Comparison of ENCODE assay signal across 10 cellular contexts in the genomic region with DNA sequence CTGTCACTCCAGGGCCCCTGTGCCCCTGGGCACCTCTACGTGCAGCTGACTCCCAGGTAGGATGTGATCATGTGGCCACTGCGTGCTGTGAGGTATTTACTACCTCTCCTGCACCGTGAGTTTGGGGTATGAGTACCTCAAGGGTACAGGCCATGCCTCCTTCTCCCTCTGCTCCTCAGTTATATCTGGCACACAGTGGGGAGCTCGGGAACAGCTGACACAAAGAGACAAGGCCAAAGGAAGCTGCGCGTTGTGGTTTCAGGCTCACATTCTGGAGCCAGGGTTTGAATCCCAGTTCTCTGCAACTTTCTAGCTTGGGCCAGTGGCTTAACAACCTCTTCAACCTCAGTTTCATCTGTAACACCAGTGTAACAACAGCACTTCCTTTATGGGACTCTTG. TPM values are rescaled to one million over a fixed set of nuclear protein-coding genes. Genes with fewer than 3 reads are reported as not detected.
"Had no signal": no experiment of that assay in that cellular context is flagged by ENCODE, and none has a peak within 500 bp of the region (broad histone marks: within the 10 kb centered on the region; RNA-seq: fewer than 3 reads in every experiment).

No MANE protein-coding gene starts in this region.

- H3K36me3 ChIP-seq: HAP-1 had no signal

- H3K9me3 ChIP-seq: HAP-1 had no signal

- H3K4me3 ChIP-seq: GM23248, GM23338, HAP-1 had no signal

- H3K4me1 ChIP-seq: HAP-1 had no signal

- ATAC-seq: HCT116 had no signal

- H3K4me2 ChIP-seq: GM23338 had no signal

- H3K9ac ChIP-seq: GM23248 had no signal

- H2AFZ ChIP-seq: GM23248, GM23338 had no signal

- DNase-seq: GM23248, GOT3, H7, H9, HCEC 1CT, HFFc6 had no signal

RNA-seq across cellular contexts. Expression of gene SLC6A12, which starts 7.8 kb away (rescaled TPM):
- total RNA-seq: GM23248, HFFc6 had no signal

RNA-seq across cellular contexts. Expression of gene SLC6A13, which starts 40.9 kb away (rescaled TPM):
- total RNA-seq: GM23248, GM23338, H1, H7, H9, HFFc6 had no signal
